ENCODE assay signal across 25 cellular contexts in the genomic region with DNA sequence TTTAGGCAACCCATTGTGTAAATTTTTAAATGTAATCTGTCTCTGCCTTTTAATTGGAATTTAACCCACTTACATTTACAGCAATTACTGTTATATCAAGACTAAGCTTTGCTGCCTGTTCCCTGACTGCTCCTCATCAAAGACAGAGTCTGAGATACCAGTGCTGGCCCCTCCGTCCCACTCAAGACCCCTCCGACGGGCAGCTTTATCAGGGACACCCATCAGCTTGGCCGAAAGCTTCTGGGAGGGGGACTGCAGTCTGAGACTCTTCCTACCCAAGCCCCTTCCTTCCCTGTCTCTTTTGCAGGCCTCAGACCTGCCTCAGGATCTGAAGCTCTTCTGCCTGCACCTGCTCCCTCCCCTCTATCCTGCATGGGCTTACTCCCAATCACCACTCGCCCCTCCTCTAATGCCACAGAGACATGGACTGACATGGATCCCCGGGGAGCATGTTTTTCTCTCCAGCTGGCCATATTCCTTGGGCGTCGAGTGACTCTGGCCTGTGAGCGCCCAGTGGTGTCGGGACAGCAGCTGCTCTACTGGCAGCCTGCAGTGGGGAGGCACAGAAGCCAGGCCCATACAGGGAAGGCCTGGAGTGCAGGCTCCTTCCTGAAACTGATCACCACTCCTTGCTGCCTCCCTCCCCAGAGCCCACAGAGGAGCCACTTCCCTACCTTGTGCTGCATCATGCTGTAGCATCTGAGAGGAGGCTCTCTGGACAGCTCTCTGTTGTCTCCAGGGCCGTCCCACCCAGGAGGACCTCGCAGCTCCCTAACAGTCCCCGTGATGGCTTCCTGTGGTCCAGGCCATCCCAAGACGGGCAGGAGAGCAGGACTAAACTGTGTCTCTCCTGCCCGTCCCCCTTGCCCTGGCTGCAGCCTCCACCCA. TPM values are rescaled to one million over a fixed set of nuclear protein-coding genes. Genes with fewer than 3 reads are reported as not detected.
"Had no signal": no experiment of that assay in that cellular context is flagged by ENCODE, and none has a peak within 500 bp of the region (broad histone marks: within the 10 kb centered on the region; RNA-seq: fewer than 3 reads in every experiment).

No MANE protein-coding gene starts in this region.

- H3K4me3 Mint-ChIP-seq: activated CD8-positive, alpha-beta T cell treated with anti-CD3 and anti-CD28 coated beads for 36 hours; activated naive CD8-positive, alpha-beta T cell treated with anti-CD3 and anti-CD28 coated beads, Interleukin-2, amount 10 ng/mL, durations not matched to agents 7 days and 5 days; activated T-cell treated with anti-CD3 and anti-CD28 coated beads, Interleukin-2, amount 50 U/mL, for 72 hours; immature natural killer cell; mesothelial cell of epicardium; nephron progenitor cell had no signal

- H3K36me3 ChIP-seq: breast epithelium, heart left ventricle, lower lobe of right lung, ovary, spleen, thyroid gland had no signal

- H3K9me3 ChIP-seq: lower lobe of right lung, thyroid gland had no signal

- DNase-seq: activated CD8-positive, alpha-beta memory T cell treated with anti-CD3 and anti-CD28 coated beads, Interleukin-2, amount 50 U/mL, for 4 hours; activated CD8-positive, alpha-beta T cell treated with anti-CD3 and anti-CD28 coated beads for 36 hours; activated gamma-delta T cell treated with Interleukin-2 at 50 U/mL for 16 hours; activated naive CD8-positive, alpha-beta T cell treated with anti-CD3 and anti-CD28 coated beads, Interleukin-2, amount 10 ng/mL, durations not matched to agents 7 days and 5 days; activated T-cell treated with anti-CD3 and anti-CD28 coated beads, Interleukin-2, amount 50 U/mL, for 72 hours; aorta; cerebellar nuclear complex; dermis blood vessel endothelial cell; heart left ventricle; immature natural killer cell; left colon; lower lobe of right lung; nephron progenitor cell; ovary; spleen; T-helper 1 cell; T1000; thyroid gland had no signal

- ATAC-seq: activated CD8-positive, alpha-beta T cell treated with anti-CD3 and anti-CD28 coated beads for 36 hours; activated T-cell treated with anti-CD3 and anti-CD28 coated beads, Interleukin-2, amount 50 U/mL, for 72 hours; heart left ventricle; left colon; lower lobe of right lung; sciatic nerve had no signal

- H3K9me3 Mint-ChIP-seq: activated CD8-positive, alpha-beta T cell treated with anti-CD3 and anti-CD28 coated beads for 36 hours; activated naive CD8-positive, alpha-beta T cell treated with anti-CD3 and anti-CD28 coated beads, Interleukin-2, amount 10 ng/mL, durations not matched to agents 7 days and 5 days; activated T-cell treated with anti-CD3 and anti-CD28 coated beads, Interleukin-2, amount 50 U/mL, for 72 hours had no signal

- H3K4me3 ChIP-seq: breast epithelium, heart left ventricle, lower lobe of right lung, ovary, spleen, thyroid gland had no signal

- H3K27ac ChIP-seq: breast epithelium, heart left ventricle, lower lobe of right lung, ovary, spleen, thyroid gland had no signal

- FAIRE-seq: frontal cortex had no signal

- H3K27ac Mint-ChIP-seq: activated CD8-positive, alpha-beta T cell treated with anti-CD3 and anti-CD28 coated beads for 36 hours; activated naive CD8-positive, alpha-beta T cell treated with anti-CD3 and anti-CD28 coated beads, Interleukin-2, amount 10 ng/mL, durations not matched to agents 7 days and 5 days; activated T-cell treated with anti-CD3 and anti-CD28 coated beads, Interleukin-2, amount 50 U/mL, for 72 hours; immature natural killer cell; mesothelial cell of epicardium; nephron progenitor cell had no signal

- H3K36me3 Mint-ChIP-seq: activated naive CD8-positive, alpha-beta T cell treated with anti-CD3 and anti-CD28 coated beads, Interleukin-2, amount 10 ng/mL, durations not matched to agents 7 days and 5 days; immature natural killer cell; mesothelial cell of epicardium had no signal

- H3K27me3 ChIP-seq: ovary had no signal

RNA-seq across cellular contexts. Expression of a gene that starts 3.7 kb away (rescaled TPM):
- total RNA-seq: dermis blood vessel endothelial cell had no signal
- polyA plus RNA-seq: immature natural killer cell had no signal

RNA-seq across cellular contexts. Expression of a gene that starts 44.9 kb away (rescaled TPM):
- total RNA-seq: activated CD8-positive, alpha-beta T cell treated with anti-CD3 and anti-CD28 coated beads for 36 hours; activated naive CD8-positive, alpha-beta T cell treated with anti-CD3 and anti-CD28 coated beads, Interleukin-2, amount 10 ng/mL, durations not matched to agents 7 days and 5 days; activated T-cell treated with anti-CD3 and anti-CD28 coated beads, Interleukin-2, amount 50 U/mL, for 72 hours; aorta; dermis blood vessel endothelial cell; epithelial cell of proximal tubule; frontal cortex; heart left ventricle; lower lobe of right lung; mesothelial cell of epicardium; pulmonary artery endothelial cell; sciatic nerve; thyroid gland; urinary bladder had no signal
- polyA plus RNA-seq: aorta, immature natural killer cell had no signal
